20 cellular contexts compared by ENCODE assay signal in the genomic region with DNA sequence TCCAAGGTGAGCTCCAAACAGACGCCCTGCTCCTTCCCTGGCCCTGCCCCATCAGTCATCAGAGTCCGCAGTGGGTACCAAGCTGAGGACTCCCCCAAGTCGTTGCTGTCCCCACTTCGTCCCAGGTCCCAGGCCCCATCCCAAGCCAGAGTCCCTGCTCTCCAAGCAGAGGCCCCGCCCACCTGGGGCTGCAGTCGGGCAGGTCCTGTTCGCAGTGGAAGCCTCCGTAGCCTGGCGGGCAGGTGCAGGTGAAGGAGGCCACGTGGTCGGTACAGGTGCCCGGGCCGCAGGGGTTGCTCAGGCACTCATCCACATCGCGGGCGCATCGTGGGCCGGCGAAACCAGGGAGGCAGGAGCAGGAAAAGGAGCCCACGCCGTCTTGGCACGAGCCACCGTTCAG. TPM values are rescaled to one million over a fixed set of nuclear protein-coding genes. Genes with fewer than 3 reads are reported as not detected.
A peak's percentile ranks its signal among the peaks of the same experiment; 100 is the strongest.
DNase-seq lines count a peak whose midpoint lies in the region; ATAC-seq and TF ChIP-seq lines count a peak whose summit lies in the region.
"Had no signal": no experiment of that assay in that cellular context is flagged by ENCODE, and none has a peak within 500 bp of the region (broad histone marks: within the 10 kb centered on the region; RNA-seq: fewer than 3 reads in every experiment).

No MANE protein-coding gene starts in this region.

- no peak overlapping the region for H2AFZ ChIP-seq in osteoblast (ENCODE audit: low read length)

- 77 to 87% (median 77%) methylated on average over 23 of the region's 23 CpGs for WGBS in psoas muscle, 3 donors

- H3K36me3 ChIP-seq in osteoblast (ENCODE audit: insufficient read depth, low read length) = peaks cover 64% of the 10 kb centered on the region
- H3K36me3 ChIP-seq in psoas muscle (ENCODE audit: insufficient read depth in 1 of 2, low read depth in 1 of 2) = peaks cover 0 to 5% of the 10 kb centered on the region in 2 donors

- TF ChIP-seq CTCF in osteoblast (IDR thresholded peaks at IDR 0.05; ENCODE audit: extremely low read depth, low read depth, low read length) (no peak), psoas muscle (IDR thresholded peaks at IDR 0.05) (no peak)

- H3K4me2 ChIP-seq in osteoblast (ENCODE audit: insufficient read depth, low read length) = no peak overlapping the region
- H3K4me2 ChIP-seq: A549 had no signal

- peaks cover 3% of the 10 kb centered on the region for H3K79me2 ChIP-seq in osteoblast (ENCODE audit: insufficient read depth, low read length)

- intact Hi-C loops in psoas muscle (cut with DNase I) = no loop called here

- ATAC-seq in psoas muscle = no peak
- ATAC-seq: A549; activated CD8-positive, alpha-beta T cell treated with anti-CD3 and anti-CD28 coated beads, Interleukin-2, amount 10 ng/mL, durations not matched to agents 7 days and 5 days; activated naive CD8-positive, alpha-beta T cell treated with anti-CD3 and anti-CD28 coated beads, Interleukin-2, amount 50 U/mL, for 24 hours; effector memory CD8-positive, alpha-beta T cell had no signal

- DNase-seq in NCI-H1436 (lab: John Stamatoyannopoulos, UW) (peak; percentile 25), NCI-H1436 treated with DMSO at 0.1 percent for 48 hours (lab: John Stamatoyannopoulos, UW) (no peak), NCI-H1105 treated with DMSO at 0.1 percent for 48 hours (lab: John Stamatoyannopoulos, UW) (peak; percentile 60), RPMI8226 (peak; percentile 33), osteoblast (ENCODE audit: insufficient read length, low spot score, missing footprints) (peak; percentile 4), DMS114 treated with DMSO at 0.1 percent for 48 hours (lab: John Stamatoyannopoulos, UW; ENCODE audit: unreplicated experiment) (no peak), C1 segment of cervical spinal cord (lab: John Stamatoyannopoulos, UW) (no peak), psoas muscle (no peak)
- DNase-seq: activated CD8-positive, alpha-beta T cell treated with anti-CD3 and anti-CD28 coated beads, Interleukin-2, amount 10 ng/mL, durations not matched to agents 7 days and 5 days; activated naive CD8-positive, alpha-beta T cell treated with anti-CD3 and anti-CD28 coated beads, Interleukin-2, amount 50 U/mL, for 24 hours; CD4-positive, alpha-beta memory T cell; effector memory CD8-positive, alpha-beta T cell; hypothalamus; NCI-H1694; stimulated activated CD4-positive, alpha-beta T cell treated with anti-CD3 and anti-CD28 coated beads, Interleukin-4, amount 100 ng/mL, for 24 hours had no signal

- H3K27ac ChIP-seq in osteoblast (ENCODE audit: low read depth, low read length) = no peak overlapping the region
- H3K27ac ChIP-seq in psoas muscle = no peak overlapping the region
- H3K27ac ChIP-seq: A549, cardiac muscle cell had no signal

- H4K20me1 ChIP-seq in osteoblast (ENCODE audit: insufficient read depth, low read length) = peaks cover 20% of the 10 kb centered on the region

- H3K4me1 ChIP-seq in osteoblast (ENCODE audit: insufficient read depth, low read length) (no peaks in the 10 kb centered on the region), psoas muscle (peaks cover 3% of the 10 kb centered on the region)

- no peaks in the 10 kb centered on the region for H3K27me3 ChIP-seq in osteoblast (ENCODE audit: insufficient read depth, low read length)
- peaks cover 0 to 18% (median 5%) of the 10 kb centered on the region in 3 donors for H3K27me3 ChIP-seq in psoas muscle (ENCODE audit: insufficient read depth in 3 of 3, low read length in 2 of 3)
- H3K27me3 ChIP-seq: cardiac muscle cell had no signal

- no peak overlapping the region for H3K4me3 ChIP-seq in osteoblast (ENCODE audit: insufficient read depth, low read length)
- no peak overlapping the region for H3K4me3 ChIP-seq in psoas muscle
- H3K4me3 ChIP-seq: A549, cardiac muscle cell had no signal

- no peaks in the 10 kb centered on the region for H3K9me3 ChIP-seq in osteoblast (ENCODE audit: low read depth, low read length)
- H3K9me3 ChIP-seq in psoas muscle = no peaks in the 10 kb centered on the region
- H3K9me3 ChIP-seq: A549 had no signal

RNA-seq across cellular contexts. Expression of a gene that starts 19.4 kb away (rescaled TPM):
- total RNA-seq in osteoblast (49.8 and 51.8 TPM in 2 replicates), psoas muscle (10 to 100 TPM; 29.4 to 80.8 (median 34.0) TPM)
- polyA plus RNA-seq in psoas muscle = 10 to 100 TPM in 1 of 3 donors, 1 to 10 TPM in 2; 8.2 to 11.6 (median 8.8) TPM
- total RNA-seq: activated CD8-positive, alpha-beta T cell treated with anti-CD3 and anti-CD28 coated beads, Interleukin-2, amount 10 ng/mL, durations not matched to agents 7 days and 5 days had no signal
- polyA plus RNA-seq: CD4-positive, alpha-beta memory T cell; IgD-negative memory B cell had no signal

RNA-seq across cellular contexts. Expression of a gene that starts 50.9 kb away (rescaled TPM):
- total RNA-seq in osteoblast (0.29 TPM in 1 of 2 replicates, not detected in the other), psoas muscle (under 1 TPM in 2 of 4 donors, not detected in 2; 0.19 to 0.20 TPM)
- under 1 TPM; 0.05 to 0.20 (median 0.08) TPM for polyA plus RNA-seq in psoas muscle
- total RNA-seq: osteocyte, skeletal muscle tissue had no signal
- polyA plus RNA-seq: CD4-positive, alpha-beta memory T cell; IgD-negative memory B cell had no signal

Comparison
In these comparisons a context has a peak if more than half of its experiments do, and no peak if none do; other contexts are left out.
1. DNase-seq: peak in NCI-H1436 (single experiment), NCI-H1105 treated with DMSO at 0.1 percent for 48 hours (single experiment), RPMI8226 (single experiment) and osteoblast (single experiment); none in NCI-H1436 treated with DMSO at 0.1 percent for 48 hours (single experiment), DMS114 treated with DMSO at 0.1 percent for 48 hours (single experiment), C1 segment of cervical spinal cord (0 of 14) and psoas muscle (0 of 2).